Comparison of ENCODE assay signal across 8 cellular contexts in genomic region chr6:157823001-157823522, GRCh38. TPM values are rescaled to one million over a fixed set of nuclear protein-coding genes. Genes with fewer than 3 reads are reported as not detected.
DNase-seq lines count a peak whose midpoint lies in the region; ATAC-seq and TF ChIP-seq lines count a peak whose summit lies in the region.

Gene SNX9 (plus strand): TSS chr6:157823246. CDS start chr6:157823435, 189 bp downstream.

- H3K9me3 ChIP-seq in RWPE2 (ENCODE audit: severe bottlenecking) (no peaks in the 10 kb centered on the region), testis (no peaks in the 10 kb centered on the region)

- peaks cover 29% of the 10 kb centered on the region for H3K4me1 Mint-ChIP-seq in neural crest cell

- H3K27ac ChIP-seq in RWPE2 (ENCODE audit: poor library complexity, severe bottlenecking), result peak within 1 kb of the TSS; percentile 74
- peak within 1 kb of the TSS; percentile 99 for H3K27ac ChIP-seq in foreskin keratinocyte
- peak within 1 kb of the TSS; percentile 97 to 98 for H3K27ac ChIP-seq in testis

- no peaks in the 10 kb centered on the region for H3K36me3 Mint-ChIP-seq in neural crest cell (ENCODE audit: low read depth)

- DNase-seq in COLO668 (lab: John Stamatoyannopoulos, UW; ENCODE audit: unreplicated experiment) (peak; percentile 82), RWPE2 (ENCODE audit: low spot score) (peak; percentile 72), foreskin keratinocyte (no peak), neural crest cell (ENCODE audit: low read depth, low spot score) (peak; percentile 62), testis (peak; percentile 86)
- DNase-seq in activated gamma-delta T cell treated with anti-CD3 and anti-CD28 coated beads, Interleukin-2, amount 50 U/mL, for 16 hours (ENCODE audit: low read depth), result peak; percentile 46

- 0% methylated on average over 73 of the region's 91 CpGs; no CpG with 5 or more reads in 1 of the 2 donors for WGBS in testis, 2 donors

- peaks cover 17% of the 10 kb centered on the region for H3K4me1 ChIP-seq in RWPE2 (ENCODE audit: insufficient read depth, poor library complexity, severe bottlenecking)
- peaks cover 9% of the 10 kb centered on the region for H3K4me1 ChIP-seq in foreskin keratinocyte
- H3K4me1 ChIP-seq in testis, result no peaks in the 10 kb centered on the region

- H3K27me3 Mint-ChIP-seq in neural crest cell (ENCODE audit: low read depth), result peaks cover 15% of the 10 kb centered on the region

- intact Hi-C loops in testis (cut with DNase I; ENCODE audit: low total_unique reads), result no loop called here

- ATAC-seq in GM19455 (IDR thresholded peaks at IDR 0.05; ENCODE audit: unreplicated experiment) (peak; percentile 74), HG03565 (IDR thresholded peaks at IDR 0.05; ENCODE audit: unreplicated experiment) (peak; percentile 40), RWPE2 (ENCODE audit: low read depth) (peak; percentile 87), foreskin keratinocyte (peak; percentile 87)

- no peaks in the 10 kb centered on the region for H3K9me3 Mint-ChIP-seq in neural crest cell

- H3K27me3 ChIP-seq in RWPE2 (ENCODE audit: insufficient read depth, poor library complexity, severe bottlenecking) (no peaks in the 10 kb centered on the region), foreskin keratinocyte (no peaks in the 10 kb centered on the region), testis (no peaks in the 10 kb centered on the region)

- peak within 1 kb of the TSS; percentile 92 for H3K27ac Mint-ChIP-seq in neural crest cell (ENCODE audit: unreplicated experiment)

- H3K36me3 ChIP-seq in RWPE2 (ENCODE audit: low read depth), result no peaks in the 10 kb centered on the region
- H3K36me3 ChIP-seq in testis (ENCODE audit: low read depth, missing control alignments), result no peaks in the 10 kb centered on the region

- peak within 1 kb of the TSS; percentile 98 for H3K4me3 Mint-ChIP-seq in neural crest cell

- peak within 1 kb of the TSS; percentile 86 for H3K4me3 ChIP-seq in RWPE2 (ENCODE audit: severe bottlenecking)
- H3K4me3 ChIP-seq in testis, result peak within 1 kb of the TSS; percentile 93 to 97

- no peak for TF ChIP-seq POLR2A in testis (IDR thresholded peaks at IDR 0.05)

- TF ChIP-seq CTCF in RWPE2 (IDR thresholded peaks at IDR 0.05; ENCODE audit: poor library complexity, severe bottlenecking) (no peak), foreskin keratinocyte (conservative IDR thresholded peaks at IDR 0.05) (peak; percentile 7), neural crest cell (conservative IDR thresholded peaks at IDR 0.05) (no peak), testis (IDR thresholded peaks at IDR 0.05) (peak in 2 of 3 experiments; percentile 15 to 35)

RNA-seq across cellular contexts. Expression of gene SNX9, which starts in this region (rescaled TPM):
- 48.5 and 56.1 TPM in 2 replicates for total RNA-seq in foreskin keratinocyte
- polyA plus RNA-seq in foreskin keratinocyte, result 25.4 and 27.1 TPM in 2 replicates
- total RNA-seq in neural crest cell, result 18.1 and 19.1 TPM in 2 replicates
- total RNA-seq in testis, result 10 to 100 TPM; 26.0 to 30.1 TPM
- 32.6 TPM for polyA plus RNA-seq in testis (ENCODE audit: insufficient read depth, low read depth, low replicate concordance)

Comparison
In these comparisons a context has a peak if more than half of its experiments do, and no peak if none do; other contexts are left out.
1. DNase-seq: peak in COLO668 (single experiment), RWPE2 (single experiment), activated gamma-delta T cell treated with anti-CD3 and anti-CD28 coated beads, Interleukin-2, amount 50 U/mL, for 16 hours (single experiment), neural crest cell (single experiment) and testis (single experiment); none in foreskin keratinocyte (0 of 2).
2. CTCF ChIP-seq: peak in foreskin keratinocyte (single experiment) and testis (2 of 3); none in RWPE2 (single experiment) and neural crest cell (single experiment).
3. Peak in every context shown above with its lines, with median percentiles within 50 percentile points of each other: ATAC-seq and H3K27ac ChIP-seq.